ENCODE assay signal across 9 cellular contexts in genomic region chrX:18739609-18740008, GRCh38. TPM values are rescaled to one million over a fixed set of nuclear protein-coding genes. Genes with fewer than 3 reads are reported as not detected.
DNase-seq lines count a peak whose midpoint lies in the region; ATAC-seq and TF ChIP-seq lines count a peak whose summit lies in the region.
"Not testable (repeated sequence)": the region's sequence is repeated elsewhere in the genome, so short reads cannot be mapped to it uniquely, and the experiment has no call there.
"Had no signal": no experiment of that assay in that cellular context is flagged by ENCODE, and none has a peak within 500 bp of the region (broad histone marks: within the 10 kb centered on the region; RNA-seq: fewer than 3 reads in every experiment).

No MANE protein-coding gene starts in this region.

- H2AFZ ChIP-seq in PC-9 = not testable (repeated sequence)

- not testable (repeated sequence) for H3K4me1 Mint-ChIP-seq in activated CD4-positive, alpha-beta T cell treated with anti-CD3 and anti-CD28 coated beads for 36 hours

- in situ Hi-C loops in Caki2 (cut with HindIII; ENCODE audit: low pct_unique_long_range_greater_than_20kb, low sequenced_read_pairs) = not testable (repeated sequence)

- not testable (repeated sequence) for TF ChIP-seq POLR2A in upper lobe of left lung (IDR thresholded peaks at IDR 0.05)

- not testable (repeated sequence) for H3K9me3 ChIP-seq in PC-9 (ENCODE audit: insufficient read depth, low read depth); upper lobe of left lung

- BruUV-seq in PC-9 (replicated peaks; lab: Mats Ljungman, UMichigan) = not testable (repeated sequence)

- not testable (repeated sequence) for H3K36me3 ChIP-seq in PC-9 (ENCODE audit: low read depth); upper lobe of left lung

- peak overlapping the region; percentile 39; the same call in 1 of the 2 replicates for H3K4me2 ChIP-seq in PC-9

- not testable (repeated sequence) for H4K20me1 ChIP-seq in PC-9 (ENCODE audit: insufficient read depth)

- TF ChIP-seq CTCF in PC-9 (conservative IDR thresholded peaks at IDR 0.05); upper lobe of left lung (IDR thresholded peaks at IDR 0.05): not testable (repeated sequence)

- 85% methylated on average over 6 of the region's 6 CpGs; no CpG with 5 or more reads in 1 of the 2 donors for WGBS in upper lobe of left lung, 2 donors

- not testable (repeated sequence) for H3F3A ChIP-seq in PC-9 (ENCODE audit: insufficient read depth, low read depth)

- H3K9me2 ChIP-seq in PC-9 (ENCODE audit: insufficient read depth) = not testable (repeated sequence)

- not testable (repeated sequence) for H3K27me3 Mint-ChIP-seq in activated CD4-positive, alpha-beta T cell treated with anti-CD3 and anti-CD28 coated beads for 36 hours

- not testable (repeated sequence) for TF ChIP-seq EP300 in upper lobe of left lung (IDR thresholded peaks at IDR 0.05)

- ATAC-seq in activated CD4-positive, alpha-beta T cell treated with anti-CD3 and anti-CD28 coated beads for 36 hours; upper lobe of left lung (ENCODE audit: low FRiP score in 2 of 2): not testable (repeated sequence)

- H3K36me3 Mint-ChIP-seq in activated CD4-positive, alpha-beta T cell treated with anti-CD3 and anti-CD28 coated beads for 36 hours (ENCODE audit: low read depth) = not testable (repeated sequence)

- intact Hi-C loops in PC-9 (cut with micrococcal nuclease; ENCODE audit: unreplicated experiment); activated CD4-positive, alpha-beta T cell treated with anti-CD3 and anti-CD28 coated beads for 36 hours (cut with DNase I, micrococcal nuclease): not testable (repeated sequence)

- POLR2A ChIA-PET in PC-9 (lab: Charles Lee; ENCODE audit: unreplicated experiment); activated CD4-positive, alpha-beta T cell treated with anti-CD3 and anti-CD28 coated beads for 36 hours (lab: Charles Lee): not testable (repeated sequence)

- H3K4me3 Mint-ChIP-seq in activated CD4-positive, alpha-beta T cell treated with anti-CD3 and anti-CD28 coated beads for 36 hours = not testable (repeated sequence)

- not testable (repeated sequence) for H3K27me3 ChIP-seq in PC-9 (ENCODE audit: insufficient read depth, low read depth); upper lobe of left lung

- H3K27ac Mint-ChIP-seq in activated CD4-positive, alpha-beta T cell treated with anti-CD3 and anti-CD28 coated beads for 36 hours = not testable (repeated sequence)

- H3K9me3 Mint-ChIP-seq in activated CD4-positive, alpha-beta T cell treated with anti-CD3 and anti-CD28 coated beads for 36 hours (ENCODE audit: low read depth) = not testable (repeated sequence)

- H3K79me2 ChIP-seq in PC-9 (ENCODE audit: low read depth) = not testable (repeated sequence)

- not testable (repeated sequence) for H3K27ac ChIP-seq in PC-9, upper lobe of left lung

- CTCF ChIA-PET in PC-9 (lab: Charles Lee); activated CD4-positive, alpha-beta T cell treated with anti-CD3 and anti-CD28 coated beads for 36 hours (lab: Charles Lee): not testable (repeated sequence)

- H3K4me1 ChIP-seq in PC-9 (replicated peaks; ENCODE audit: insufficient read depth); upper lobe of left lung: not testable (repeated sequence)

- DNase-seq in Caki2 (ENCODE audit: low read depth) (peak; percentile 7), ELF-1 (ENCODE audit: low read depth, low spot score) (peak; percentile 35), NCI-H2227 (lab: John Stamatoyannopoulos, UW; ENCODE audit: unreplicated experiment) (peak; percentile 3), NCI-H69 (lab: John Stamatoyannopoulos, UW) (peak; percentile 44), NCI-H82 (lab: John Stamatoyannopoulos, UW) (peak; percentile 6), upper lobe of left lung (peak; percentile 10 to 41)
- DNase-seq in PC-9 = not testable (repeated sequence)
- DNase-seq in activated CD4-positive, alpha-beta T cell treated with anti-CD3 and anti-CD28 coated beads for 36 hours = peak; percentile 3

- not testable (repeated sequence) for H3K4me3 ChIP-seq in PC-9, upper lobe of left lung

RNA-seq across cellular contexts. Expression of gene PPEF1, which starts 32.2 kb away (rescaled TPM):
- not detected in 2 replicates for total RNA-seq in Caki2 (2014; rRNA removed; shearing (Covaris generic); ENCODE audit: low replicate concordance)
- total RNA-seq in PC-9 (2021) = not detected in 2 replicates
- under 1 TPM; 0.26 to 0.30 TPM for total RNA-seq in activated CD4-positive, alpha-beta T cell treated with anti-CD3 and anti-CD28 coated beads for 36 hours
- total RNA-seq in upper lobe of left lung = 1 to 10 TPM in 1 of 6 donors, under 1 TPM in 3, not detected in 2; 0.20 to 6.7 (median 0.36) TPM
- total RNA-seq: HFFc6 had no signal
